Comparison of ENCODE assay signal across 29 cellular contexts in the genomic region with DNA sequence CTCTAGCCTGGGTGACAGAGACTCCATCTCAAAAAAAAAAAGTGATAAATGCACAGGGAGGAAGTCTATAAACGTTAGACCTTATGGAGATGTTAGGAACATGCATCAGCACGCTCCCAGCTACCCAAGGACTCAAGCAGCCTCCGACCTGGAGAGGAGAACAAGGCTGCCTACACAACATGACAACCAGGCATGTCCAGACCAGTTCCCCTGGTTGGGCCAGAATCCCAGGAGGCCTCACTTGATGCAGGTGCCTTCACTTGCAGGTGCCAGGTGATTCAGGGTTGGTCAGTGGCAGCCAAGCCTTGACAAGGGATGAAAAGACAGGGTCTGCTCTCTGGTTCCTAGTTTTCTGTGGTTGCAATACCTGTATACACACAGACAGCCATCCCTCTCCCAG. TPM values are rescaled to one million over a fixed set of nuclear protein-coding genes. Genes with fewer than 3 reads are reported as not detected.
A peak's percentile ranks its signal among the peaks of the same experiment; 100 is the strongest.
DNase-seq lines count a peak whose midpoint lies in the region; ATAC-seq, FAIRE-seq and TF ChIP-seq lines count a peak whose summit lies in the region.
"Had no signal": no experiment of that assay in that cellular context is flagged by ENCODE, and none has a peak within 500 bp of the region (broad histone marks: within the 10 kb centered on the region; RNA-seq: fewer than 3 reads in every experiment).

No MANE protein-coding gene starts in this region.

- peaks cover 2 to 38% of the 10 kb centered on the region in 2 experiments; a peak in 3 of 4 replicates for H3K79me2 ChIP-seq in H1 (ENCODE audit: control insufficient read depth in 1 of 2, insufficient read depth in 2 of 2, low read length in 2 of 2)

- peaks cover 19 to 29% of the 10 kb centered on the region in 2 donors for H3K36me3 Mint-ChIP-seq in activated naive CD4-positive, alpha-beta T cell treated with anti-CD3 and anti-CD28 coated beads, Interleukin-2, amount 50 U/mL, for 72 hours
- peaks cover 21% of the 10 kb centered on the region for H3K36me3 Mint-ChIP-seq in type B pancreatic cell
- H3K36me3 Mint-ChIP-seq in activated T-cell treated with anti-CD3 and anti-CD28 coated beads, Interleukin-2, amount 50 U/mL, for 72 hours (ENCODE audit: insufficient read depth in 2 of 2) = peaks cover 20 to 33% of the 10 kb centered on the region in 2 donors

- H3K27ac ChIP-seq in H1 (ENCODE audit: low read depth, low read length) = no peak overlapping the region; the same call in 1 of the 2 replicates
- H3K27ac ChIP-seq: neutrophil, transverse colon had no signal

- no peak for ATAC-seq in activated naive CD4-positive, alpha-beta T cell treated with anti-CD3 and anti-CD28 coated beads, Interleukin-2, amount 50 U/mL, for 72 hours
- ATAC-seq in activated T-cell treated with anti-CD3 and anti-CD28 coated beads, Interleukin-2, amount 50 U/mL, for 72 hours (replicated peaks in 1 of 2) = no peak
- ATAC-seq: CD8-positive, alpha-beta T cell; stimulated activated naive CD8-positive, alpha-beta T cell treated with anti-CD3 and anti-CD28 coated beads, Interleukin-15, amount 100 ng/mL, for 72 hours had no signal

- no peaks in the 10 kb centered on the region for H3K23me2 ChIP-seq in H1 (ENCODE audit: low read depth, low read length)

- no peak for FAIRE-seq in H1 (lab: Jason Lieb, UNC)
- FAIRE-seq in urothelium cell line (lab: Jason Lieb, UNC) = no peak
- FAIRE-seq: endothelial cell of umbilical vein, frontal cortex, kidney, TTC549 had no signal

- H3K27me3 ChIP-seq in H1 (replicated peaks in 1 of 4; ENCODE audit: control insufficient read depth in 3 of 4, extremely low read depth in 1 of 4, insufficient read depth in 3 of 4, low read length in 3 of 4) = no peaks in the 10 kb centered on the region
- H3K27me3 ChIP-seq: neutrophil, transverse colon had no signal

- no peak overlapping the region for H3K14ac ChIP-seq in H1 (ENCODE audit: insufficient read length)

- peaks cover 27 to 89% (median 47%) of the 10 kb centered on the region in 4 experiments for H3K36me3 ChIP-seq in H1 (ENCODE audit: control insufficient read depth in 2 of 4, insufficient read depth in 4 of 4, low read length in 3 of 4)

- peaks cover 4 to 16% of the 10 kb centered on the region in 2 experiments for H4K20me1 ChIP-seq in H1 (replicated peaks in 1 of 2; ENCODE audit: control insufficient read depth in 1 of 2, insufficient read depth in 2 of 2, low read length in 2 of 2)

- no peak overlapping the region for H3K9ac ChIP-seq in H1 (replicated peaks in 1 of 4; ENCODE audit: extremely low read depth in 1 of 4, low read depth in 3 of 4, low read length in 3 of 4)

- H3K4ac ChIP-seq in H1 (replicated peaks; ENCODE audit: insufficient read length, low read depth, low read length) = no peak overlapping the region

- no peak overlapping the region for H2AFZ ChIP-seq in H1 (ENCODE audit: low read length)

- no peak overlapping the region for H3K4me2 ChIP-seq in H1 (ENCODE audit: insufficient read depth in 1 of 2, low read depth in 2 of 2, low read length in 2 of 2)
- H3K4me2 ChIP-seq: smooth muscle cell had no signal

- H2BK120ac ChIP-seq in H1 (replicated peaks; ENCODE audit: low read depth, low read length) = no peak overlapping the region

- no peak overlapping the region for H4K5ac ChIP-seq in H1 (ENCODE audit: insufficient read length, low read depth, low read length)

- H3K4me1 ChIP-seq in H1 (replicated peaks in 1 of 4; ENCODE audit: control insufficient read depth in 3 of 4, insufficient read depth in 4 of 4, low read length in 3 of 4) = peaks cover 0 to 5% (median 0%) of the 10 kb centered on the region in 4 experiments; a peak in 2 of 7 replicates

- H2BK20ac ChIP-seq in H1 (ENCODE audit: low read length) = no peak overlapping the region

- no peaks in the 10 kb centered on the region for H3K9me3 ChIP-seq in H1 (ENCODE audit: insufficient read depth in 2 of 2, low read depth in 1 of 2, low read length in 1 of 2)
- H3K9me3 ChIP-seq: neutrophil, transverse colon had no signal

- H3K27ac Mint-ChIP-seq in activated naive CD4-positive, alpha-beta T cell treated with anti-CD3 and anti-CD28 coated beads, Interleukin-2, amount 50 U/mL, for 72 hours = peak overlapping the region; percentile 60 to 69
- peak overlapping the region; percentile 72 for H3K27ac Mint-ChIP-seq in type B pancreatic cell
- no peak overlapping the region for H3K27ac Mint-ChIP-seq in activated T-cell treated with anti-CD3 and anti-CD28 coated beads, Interleukin-2, amount 50 U/mL, for 72 hours
- H3K27ac Mint-ChIP-seq: CD8-positive, alpha-beta T cell; IgD-negative memory B cell had no signal

- no peak overlapping the region for H3K56ac ChIP-seq in H1 (replicated peaks; ENCODE audit: insufficient read length, low read depth, low read length)

- POLR2A ChIA-PET in H1 (lab: Charles Lee; ENCODE audit: partially characterized antibody) = interaction anchor here (1.0 to 3.2 kb wide), 5 partner anchors 8 to 134 kb away, joined by 3 to 24 read pairs (median 3); no protein-coding TSS in a partner anchor

- TF ChIP-seq POLR2A in H1 (IDR thresholded peaks at IDR 0.05; ENCODE audit: control extremely low read depth in 1 of 2, low read depth in 2 of 2, low read length in 2 of 2) = no peak

- 95% methylated on average over 3 of the region's 3 CpGs; no CpG with 5 or more reads in 1 of the 2 experiments for WGBS in H1 (ENCODE audit: extremely low coverage in 1 of 2, insufficient coverage in 1 of 2, insufficient read length in 1 of 2, insufficient replicate concordance in 2 of 2, low coverage in 1 of 2, low lambda C conversion rate in 2 of 2, missing lambda C conversion rate in 1 of 2), 2 experiments

- no peaks in the 10 kb centered on the region for H3K9me3 Mint-ChIP-seq in activated naive CD4-positive, alpha-beta T cell treated with anti-CD3 and anti-CD28 coated beads, Interleukin-2, amount 50 U/mL, for 72 hours
- H3K9me3 Mint-ChIP-seq in type B pancreatic cell = no peaks in the 10 kb centered on the region
- H3K9me3 Mint-ChIP-seq in activated T-cell treated with anti-CD3 and anti-CD28 coated beads, Interleukin-2, amount 50 U/mL, for 72 hours = no peaks in the 10 kb centered on the region
- H3K9me3 Mint-ChIP-seq: CD8-positive, alpha-beta T cell; IgD-negative memory B cell; stimulated activated naive CD8-positive, alpha-beta T cell treated with anti-CD3 and anti-CD28 coated beads, Interleukin-15, amount 100 ng/mL, for 72 hours had no signal

- peak overlapping the region; percentile 48; the same call in 1 of the 2 replicates for H2BK5ac ChIP-seq in H1 (ENCODE audit: low read depth, low read length)

- H3K23ac ChIP-seq in H1 (ENCODE audit: insufficient read length) = no peak overlapping the region

- no peaks in the 10 kb centered on the region for H3K4me1 Mint-ChIP-seq in type B pancreatic cell (ENCODE audit: unreplicated experiment)
- peaks cover 28% of the 10 kb centered on the region for H3K4me1 Mint-ChIP-seq in activated T-cell treated with anti-CD3 and anti-CD28 coated beads, Interleukin-2, amount 50 U/mL, for 72 hours (ENCODE audit: low read depth)

- H3K79me1 ChIP-seq in H1 (ENCODE audit: low read depth, low read length) = peaks cover 10% of the 10 kb centered on the region; the same call in 1 of the 2 replicates

- no peak overlapping the region for H3K18ac ChIP-seq in H1 (ENCODE audit: extremely low read depth, low read length)

- no peak overlapping the region for H2AK5ac ChIP-seq in H1 (ENCODE audit: low read depth, low read length)

- CTCF ChIA-PET in H1 (lab: Charles Lee; ENCODE audit: partially characterized antibody) = interaction anchor here (1.2 kb wide), 1 partner anchor 21 kb away, joined by 3 read pairs; no protein-coding TSS in a partner anchor

- no peak overlapping the region for H2BK12ac ChIP-seq in H1 (ENCODE audit: low read depth, low read length)

- H3K4me3 ChIP-seq in H1 (ENCODE audit: extremely low read depth in 1 of 4, insufficient read depth in 2 of 4, low read depth in 3 of 4, low read length in 4 of 4) = no peak overlapping the region
- H3K4me3 ChIP-seq: lung, smooth muscle cell, transverse colon had no signal

- TF ChIP-seq CTCF in H1 (IDR thresholded peaks at IDR 0.05; ENCODE audit: control extremely low read depth in 1 of 3, insufficient read depth in 1 of 3, low read depth in 1 of 3, low read length in 3 of 3) (no peak), type B pancreatic cell (conservative IDR thresholded peaks at IDR 0.05) (no peak)

- no peak overlapping the region for H4K91ac ChIP-seq in H1 (replicated peaks; ENCODE audit: insufficient read length, low read length)

- TF ChIP-seq EP300 in H1 (IDR thresholded peaks at IDR 0.05; ENCODE audit: borderline replicate concordance in 1 of 2, low read depth in 2 of 2, low read length in 2 of 2) = no peak

- no peak for TF ChIP-seq RAD21 in H1 (IDR thresholded peaks at IDR 0.05 in 1 of 2, conservative IDR thresholded peaks at IDR 0.05 in 1 of 2; ENCODE audit: low read depth in 2 of 2, low read length in 2 of 2)

- H2BK15ac ChIP-seq in H1 (ENCODE audit: low read length) = no peak overlapping the region

- H4K8ac ChIP-seq in H1 (ENCODE audit: extremely low read depth, insufficient read depth, low read length) = no peak overlapping the region

- DNase-seq in activated naive CD4-positive, alpha-beta T cell treated with anti-CD3 and anti-CD28 coated beads, Interleukin-2, amount 50 U/mL, for 72 hours (ENCODE audit: low spot score in 2 of 2) = no peak
- DNase-seq in activated naive CD4-positive, alpha-beta T cell (lab: John Stamatoyannopoulos, UW) = no peak
- DNase-seq in NCI-H1105 treated with DMSO at 0.1 percent for 48 hours (lab: John Stamatoyannopoulos, UW) = peak; percentile 74
- no peak for DNase-seq in H1 (ENCODE audit: low read depth in 1 of 2, low spot score in 2 of 2)
- DNase-seq in type B pancreatic cell (ENCODE audit: extremely low spot score, unreplicated experiment) = no peak
- DNase-seq in urothelium cell line (ENCODE audit: low spot score) = no peak
- DNase-seq in HuH-7.5 (ENCODE audit: low spot score) = no peak
- DNase-seq in activated T-cell treated with anti-CD3 and anti-CD28 coated beads, Interleukin-2, amount 50 U/mL, for 72 hours = no peak
- DNase-seq: activated CD8-positive, alpha-beta memory T cell treated with anti-CD3 and anti-CD28 coated beads, Interleukin-2, amount 50 U/mL, for 4 hours; activated effector memory CD4-positive, alpha-beta T cell treated with anti-CD3 and anti-CD28 coated beads, Interleukin-2, amount 50 U/mL, for 16 hours; anterior cingulate cortex; CD8-positive, alpha-beta T cell; central memory CD4-positive, alpha-beta T cell; hypothalamus; kidney; NCI-H1694; NCI-H510A treated with DMSO at 0.1 percent for 48 hours; SIG-M5; stimulated activated CD4-positive, alpha-beta T cell treated with anti-CD3 and anti-CD28 coated beads, Interleukin-2, amount 100 ng/mL, for 48 hours; stimulated activated naive CD8-positive, alpha-beta T cell treated with anti-CD3 and anti-CD28 coated beads, Interleukin-15, amount 100 ng/mL, for 72 hours; transverse colon had no signal

- no peaks in the 10 kb centered on the region for H3K27me3 Mint-ChIP-seq in type B pancreatic cell
- H3K27me3 Mint-ChIP-seq in activated T-cell treated with anti-CD3 and anti-CD28 coated beads, Interleukin-2, amount 50 U/mL, for 72 hours (ENCODE audit: low read depth) = no peaks in the 10 kb centered on the region
- H3K27me3 Mint-ChIP-seq: IgD-negative memory B cell; stimulated activated naive CD8-positive, alpha-beta T cell treated with anti-CD3 and anti-CD28 coated beads, Interleukin-15, amount 100 ng/mL, for 72 hours had no signal

- no peak overlapping the region for H3K4me3 Mint-ChIP-seq in type B pancreatic cell
- H3K4me3 Mint-ChIP-seq in activated T-cell treated with anti-CD3 and anti-CD28 coated beads, Interleukin-2, amount 50 U/mL, for 72 hours = no peak overlapping the region
- H3K4me3 Mint-ChIP-seq: CD8-positive, alpha-beta T cell; stimulated activated naive CD8-positive, alpha-beta T cell treated with anti-CD3 and anti-CD28 coated beads, Interleukin-15, amount 100 ng/mL, for 72 hours had no signal

RNA-seq across cellular contexts. Expression of gene RANGAP1, which starts 5.9 kb away (rescaled TPM):
- total RNA-seq in activated naive CD4-positive, alpha-beta T cell treated with anti-CD3 and anti-CD28 coated beads, Interleukin-2, amount 50 U/mL, for 72 hours = 100 to 1,000 TPM; 137 to 142 TPM
- total RNA-seq in H1 (2021; fragmentation: NEBNext Ultra II Directional; extraction: Animal tissue kit (Norgen Biotek cat#: 25700)) = 171 and 176 TPM in 2 replicates
- polyA plus RNA-seq in H1 (2011; rRNA removed) = 121 and 190 TPM in 2 replicates
- 168 TPM for polyA plus RNA-seq in H1 (2011; cell fraction: cytosol; rRNA removed)
- 215 TPM for polyA plus RNA-seq in H1 (2011; cell fraction: nucleus; rRNA removed)
- 115 to 161 TPM (median 143 TPM) in 4 replicates for polyA plus RNA-seq in H1 (2012, experiment 1 of 2)
- 150 TPM for polyA plus RNA-seq in H1 (2012, experiment 2 of 2)
- polyA plus RNA-seq in H1 (2013, experiment 1 of 2) = 62.4 TPM
- polyA plus RNA-seq in H1 (2013, experiment 2 of 2) = 60.5 TPM
- 105 and 127 TPM in 2 replicates for polyA minus RNA-seq in H1 (2011; rRNA and poly(A)+ RNA removed)
- polyA minus RNA-seq in H1 (2011; cell fraction: cytosol; rRNA and poly(A)+ RNA removed) = 88.7 TPM
- 64.5 TPM for polyA minus RNA-seq in H1 (2011; cell fraction: nucleus; rRNA and poly(A)+ RNA removed)
- 83.7 and 98.9 TPM in 2 replicates for total RNA-seq in type B pancreatic cell (ENCODE audit: low replicate concordance)
- total RNA-seq in activated T-cell treated with anti-CD3 and anti-CD28 coated beads, Interleukin-2, amount 50 U/mL, for 72 hours = 100 to 1,000 TPM; 162 to 217 TPM

RNA-seq across cellular contexts. Expression of gene ZC3H7B, which starts 21.3 kb away (rescaled TPM):
- total RNA-seq in activated naive CD4-positive, alpha-beta T cell treated with anti-CD3 and anti-CD28 coated beads, Interleukin-2, amount 50 U/mL, for 72 hours = 10 to 100 TPM; 19.4 to 48.7 TPM
- total RNA-seq in H1 (2021; fragmentation: NEBNext Ultra II Directional; extraction: Animal tissue kit (Norgen Biotek cat#: 25700)) = 77.3 and 78.6 TPM in 2 replicates
- 35.5 and 57.5 TPM in 2 replicates for polyA plus RNA-seq in H1 (2011; rRNA removed)
- 42.1 TPM for polyA plus RNA-seq in H1 (2011; cell fraction: cytosol; rRNA removed)
- polyA plus RNA-seq in H1 (2011; cell fraction: nucleus; rRNA removed) = 87.3 TPM
- 41.9 to 56.5 TPM (median 51.0 TPM) in 4 replicates for polyA plus RNA-seq in H1 (2012, experiment 1 of 2)
- 38.4 TPM for polyA plus RNA-seq in H1 (2012, experiment 2 of 2)
- 30.2 TPM for polyA plus RNA-seq in H1 (2013, experiment 1 of 2)
- 29.2 TPM for polyA plus RNA-seq in H1 (2013, experiment 2 of 2)
- polyA minus RNA-seq in H1 (2011; rRNA and poly(A)+ RNA removed) = 29.4 and 36.8 TPM in 2 replicates
- polyA minus RNA-seq in H1 (2011; cell fraction: cytosol; rRNA and poly(A)+ RNA removed) = 33.5 TPM
- 25.9 TPM for polyA minus RNA-seq in H1 (2011; cell fraction: nucleus; rRNA and poly(A)+ RNA removed)
- total RNA-seq in type B pancreatic cell (ENCODE audit: low replicate concordance) = 74.3 and 76.2 TPM in 2 replicates
- 10 to 100 TPM; 46.1 to 52.4 TPM for total RNA-seq in activated T-cell treated with anti-CD3 and anti-CD28 coated beads, Interleukin-2, amount 50 U/mL, for 72 hours

RNA-seq across cellular contexts. Expression of gene CHADL, which starts 39.3 kb away (rescaled TPM):
- under 1 TPM; 0.20 to 0.29 TPM for total RNA-seq in activated naive CD4-positive, alpha-beta T cell treated with anti-CD3 and anti-CD28 coated beads, Interleukin-2, amount 50 U/mL, for 72 hours
- total RNA-seq in H1 (2021; fragmentation: NEBNext Ultra II Directional; extraction: Animal tissue kit (Norgen Biotek cat#: 25700)) = 0.78 and 0.84 TPM in 2 replicates
- polyA plus RNA-seq in H1 (2011; rRNA removed) = 1.4 and 2.2 TPM in 2 replicates
- polyA plus RNA-seq in H1 (2011; cell fraction: cytosol; rRNA removed) = 0.90 TPM
- polyA plus RNA-seq in H1 (2011; cell fraction: nucleus; rRNA removed) = 2.2 TPM
- polyA plus RNA-seq in H1 (2012, experiment 1 of 2) = 0.17 to 0.53 TPM (median 0.47 TPM) in 4 replicates
- 0.73 TPM for polyA plus RNA-seq in H1 (2012, experiment 2 of 2)
- 0.57 TPM for polyA plus RNA-seq in H1 (2013, experiment 1 of 2)
- polyA plus RNA-seq in H1 (2013, experiment 2 of 2) = 0.55 TPM
- 0.29 and 0.32 TPM in 2 replicates for polyA minus RNA-seq in H1 (2011; rRNA and poly(A)+ RNA removed)
- polyA minus RNA-seq in H1 (2011; cell fraction: cytosol; rRNA and poly(A)+ RNA removed) = not detected
- polyA minus RNA-seq in H1 (2011; cell fraction: nucleus; rRNA and poly(A)+ RNA removed) = 2.7 TPM
- total RNA-seq in type B pancreatic cell (ENCODE audit: low replicate concordance) = 1.1 and 1.4 TPM in 2 replicates
- total RNA-seq in activated T-cell treated with anti-CD3 and anti-CD28 coated beads, Interleukin-2, amount 50 U/mL, for 72 hours = 1 to 10 TPM in 1 of 2 donors, under 1 TPM in 1; 0.55 to 1.4 TPM
- total RNA-seq: M059J, smooth muscle cell had no signal
